ENCODE assay signal across 15 cellular contexts in genomic region chr6:50390416-50390815, GRCh38.
DNase-seq lines count a peak whose midpoint lies in the region; ATAC-seq and TF ChIP-seq lines count a peak whose summit lies in the region.
"Had no signal": no experiment of that assay in that cellular context is flagged by ENCODE, and none has a peak within 500 bp of the region (broad histone marks: within the 10 kb centered on the region; RNA-seq: fewer than 3 reads in every experiment).

No MANE protein-coding gene starts in this region.

- no peaks in the 10 kb centered on the region for H3K27me3 Mint-ChIP-seq in osteocyte (ENCODE audit: unreplicated experiment)
- H3K27me3 Mint-ChIP-seq: CD4-positive, alpha-beta memory T cell had no signal

- H3K36me3 Mint-ChIP-seq in osteocyte (ENCODE audit: unreplicated experiment), result no peaks in the 10 kb centered on the region
- H3K36me3 Mint-ChIP-seq: CD4-positive, alpha-beta memory T cell had no signal

- DNase-seq in RPMI7951 (ENCODE audit: low read depth), result peak; percentile 18
- DNase-seq in epidermal melanocyte (ENCODE audit: insufficient read length, low spot score), result peak; percentile 26
- DNase-seq in osteocyte (ENCODE audit: extremely low spot score, unreplicated experiment), result no peak
- DNase-seq in activated gamma-delta T cell treated with Interleukin-2 at 50 U/mL for 16 hours, result no peak
- no peak for DNase-seq in stimulated activated CD4-positive, alpha-beta T cell treated with anti-CD3 and anti-CD28 coated beads, Interleukin-4, amount 100 ng/mL, for 1 hour
- DNase-seq: C1 segment of cervical spinal cord; Caco-2; CD4-positive, alpha-beta memory T cell; DMS153; DND-41; GDM1; GOT3; HFFc6 had no signal

- H3K4me1 Mint-ChIP-seq in osteocyte (ENCODE audit: unreplicated experiment), result peaks cover 13% of the 10 kb centered on the region
- H3K4me1 Mint-ChIP-seq: CD4-positive, alpha-beta memory T cell had no signal

- H3K27ac Mint-ChIP-seq in osteocyte (ENCODE audit: unreplicated experiment), result peak overlapping the region; percentile 63
- H3K27ac Mint-ChIP-seq: CD4-positive, alpha-beta memory T cell; HFFc6 had no signal

- TF ChIP-seq CTCF in osteocyte (IDR thresholded peaks at IDR 0.05), result no peak

- H3K4me3 Mint-ChIP-seq in osteocyte (ENCODE audit: unreplicated experiment), result no peak overlapping the region
- H3K4me3 Mint-ChIP-seq: CD4-positive, alpha-beta memory T cell; HFFc6 had no signal

- no peaks in the 10 kb centered on the region for H3K9me3 Mint-ChIP-seq in osteocyte (ENCODE audit: unreplicated experiment)

- ATAC-seq in HG03095 (IDR thresholded peaks at IDR 0.05; ENCODE audit: unreplicated experiment), result no peak
- ATAC-seq: GM12878 had no signal

Comparison
In these comparisons a context has a peak if more than half of its experiments do, and no peak if none do; other contexts are left out.
1. DNase-seq: peak in RPMI7951 (single experiment) and epidermal melanocyte (single experiment); none in osteocyte (single experiment), activated gamma-delta T cell treated with Interleukin-2 at 50 U/mL for 16 hours (single experiment) and stimulated activated CD4-positive, alpha-beta T cell treated with anti-CD3 and anti-CD28 coated beads, Interleukin-4, amount 100 ng/mL, for 1 hour (single experiment).